In the genomic region with DNA sequence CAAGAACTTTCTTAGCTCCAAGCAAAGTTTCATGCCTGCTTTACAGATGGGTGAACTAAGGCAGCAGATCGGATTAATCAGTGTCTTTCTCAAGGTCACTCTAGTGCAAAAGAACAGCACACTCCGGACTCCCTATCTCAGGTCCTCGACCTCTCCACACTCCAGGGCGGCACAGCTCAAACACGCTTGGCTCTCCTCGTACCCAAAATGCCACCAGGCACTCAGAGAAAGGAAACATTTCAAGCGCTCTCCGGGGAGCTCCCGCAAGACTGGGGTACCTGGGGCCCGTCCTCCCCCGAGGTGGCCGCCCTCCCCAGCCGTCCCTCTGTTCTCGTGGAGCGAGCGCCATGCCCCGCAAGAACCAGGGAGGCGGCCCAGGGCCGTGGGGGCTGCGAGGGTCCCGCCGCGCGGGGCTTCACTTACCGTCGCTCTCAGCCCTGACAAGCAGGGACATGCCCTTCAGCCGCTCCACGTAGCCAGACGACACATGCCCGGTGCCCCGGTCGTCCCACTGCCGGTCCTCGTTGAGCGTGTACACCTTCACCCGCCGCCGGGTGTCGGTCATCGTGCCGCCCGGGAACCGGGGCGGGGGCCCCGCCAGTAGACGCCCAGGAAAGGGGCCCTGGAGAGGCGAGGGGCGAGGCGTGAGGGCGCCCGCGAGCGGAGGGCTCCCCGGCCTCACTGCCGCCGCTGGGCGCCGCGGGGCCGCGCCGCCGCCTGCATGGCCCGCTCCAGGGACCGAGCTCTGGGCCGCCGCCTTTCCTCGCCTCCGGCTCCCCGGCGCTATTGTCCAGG, we compare ENCODE assay signal across 8 cellular contexts. TPM values are rescaled to one million over a fixed set of nuclear protein-coding genes. Genes with fewer than 3 reads are reported as not detected.
A peak's percentile ranks its signal among the peaks of the same experiment; 100 is the strongest.
DNase-seq lines count a peak whose midpoint lies in the region; ATAC-seq and TF ChIP-seq lines count a peak whose summit lies in the region.

No MANE protein-coding gene starts in this region.

- no peaks in the 10 kb centered on the region for H3F3A ChIP-seq in SU-DHL-6 (ENCODE audit: insufficient read depth)

- peak; percentile 15 for ATAC-seq in GM19351 (IDR thresholded peaks at IDR 0.05; ENCODE audit: unreplicated experiment)
- peak; percentile 10 for ATAC-seq in HG03520 (IDR thresholded peaks at IDR 0.05; ENCODE audit: unreplicated experiment)
- ATAC-seq in gastrocnemius medialis: peak; percentile 20 to 30

- no peak overlapping the region for H2AFZ ChIP-seq in SU-DHL-6 (ENCODE audit: low read depth, low read length, severe bottlenecking)

- H3K27ac ChIP-seq in SU-DHL-6 (ENCODE audit: low read depth, low read length) (peak overlapping the region; percentile 93), ascending aorta (peak overlapping the region; percentile 96 to 100), gastrocnemius medialis (peak overlapping the region; percentile 92 to 97 (median 96))

- H3K4me2 ChIP-seq in SU-DHL-6 (ENCODE audit: low read depth, low read length, poor library complexity, severe bottlenecking): peak overlapping the region; percentile 97

- H3K9me3 ChIP-seq in BE2C (no peaks in the 10 kb centered on the region), SU-DHL-6 (ENCODE audit: insufficient read depth, low read length) (no peaks in the 10 kb centered on the region), ascending aorta (no peaks in the 10 kb centered on the region), gastrocnemius medialis (no peaks in the 10 kb centered on the region)

- peak overlapping the region; percentile 88 for H3K9ac ChIP-seq in SU-DHL-6 (ENCODE audit: low read length)

- H3K9me2 ChIP-seq in SU-DHL-6 (replicated peaks; ENCODE audit: insufficient read depth, low read length): no peaks in the 10 kb centered on the region

- no peak for TF ChIP-seq POLR2A in gastrocnemius medialis (IDR thresholded peaks at IDR 0.05)

- H4K20me1 ChIP-seq in SU-DHL-6 (ENCODE audit: low read depth, low read length): peaks cover 30% of the 10 kb centered on the region; the same call in 1 of the 2 replicates

- H3K4me3 ChIP-seq in BE2C (ENCODE audit: low read depth, low read length) (peak overlapping the region; percentile 69), SU-DHL-6 (ENCODE audit: insufficient read depth, low read length, poor library complexity, severe bottlenecking) (peak overlapping the region; percentile 72), ascending aorta (peak overlapping the region; percentile 91 to 99), iPS-11a (ENCODE audit: low read depth, low read length) (peak overlapping the region; percentile 95), gastrocnemius medialis (peak overlapping the region; percentile 86 to 96 (median 90))

- H3K36me3 ChIP-seq in BE2C (peaks cover 32% of the 10 kb centered on the region), SU-DHL-6 (ENCODE audit: low read length) (peaks cover 29% of the 10 kb centered on the region), ascending aorta (no peaks in the 10 kb centered on the region), gastrocnemius medialis (no peaks in the 10 kb centered on the region)

- in situ Hi-C loops in gastrocnemius medialis (cut with MboI; ENCODE audit: low sequenced_read_pairs in 4 of 4): loop anchor here in 1 of 4 donors (25.0 kb wide), 2 partner anchors 528 to 603 kb away; partner anchors contain the start of genes ATXN3, CPSF2, NDUFB1 and TRIP11

- DNase-seq in BE2C: peak; percentile 25
- no peak for DNase-seq in ascending aorta (ENCODE audit: low spot score in 2 of 2)
- DNase-seq in gastrocnemius medialis: peak; percentile 6 to 31
- DNase-seq in dedifferentiated amniotic fluid mesenchymal stem cell (ENCODE audit: extremely low spot score): no peak

- H3K79me2 ChIP-seq in SU-DHL-6 (ENCODE audit: insufficient read depth, low read length): peaks cover 55% of the 10 kb centered on the region

- no peaks in the 10 kb centered on the region for H3K4me1 ChIP-seq in BE2C
- H3K4me1 ChIP-seq in ascending aorta: peaks cover 0 to 26% of the 10 kb centered on the region in 2 donors
- peaks cover 23 to 30% of the 10 kb centered on the region in 2 donors for H3K4me1 ChIP-seq in gastrocnemius medialis

- intact Hi-C loops in ascending aorta (cut with DNase I) (no loop called here), gastrocnemius medialis (cut with DNase I; ENCODE audit: low total_unique reads) (no loop called here)

- H3K27me3 ChIP-seq in BE2C (no peaks in the 10 kb centered on the region), SU-DHL-6 (ENCODE audit: low read length) (no peaks in the 10 kb centered on the region), ascending aorta (no peaks in the 10 kb centered on the region), gastrocnemius medialis (no peaks in the 10 kb centered on the region)

- TF ChIP-seq CTCF in BE2C (IDR thresholded peaks at IDR 0.05; ENCODE audit: low read depth, low read length) (no peak), SU-DHL-6 (IDR thresholded peaks at IDR 0.05; ENCODE audit: insufficient read depth, low read length, poor library complexity, severe bottlenecking) (no peak), ascending aorta (IDR thresholded peaks at IDR 0.05) (no peak), gastrocnemius medialis (IDR thresholded peaks at IDR 0.05 in 4 of 5, conservative IDR thresholded peaks at IDR 0.05 in 1 of 5) (no peak)

RNA-seq across cellular contexts. Expression of gene PPP4R3A, which starts 0.8 kb away (rescaled TPM):
- polyA plus RNA-seq in BE2C (2012; ENCODE audit: insufficient read depth, insufficient read length, low read depth): 82.5 TPM
- total RNA-seq in ascending aorta: 76.2 TPM
- 10 to 100 TPM; 38.8 to 53.3 (median 44.6) TPM for total RNA-seq in gastrocnemius medialis

Comparison
In these comparisons a context has a peak if more than half of its experiments do, and no peak if none do; other contexts are left out.
1. DNase-seq: peak in BE2C (single experiment) and gastrocnemius medialis (2 of 2); none in ascending aorta (0 of 2) and dedifferentiated amniotic fluid mesenchymal stem cell (single experiment).
2. Peak in every context shown above with its lines, with median percentiles within 50 percentile points of each other: H3K4me3 ChIP-seq, ATAC-seq and H3K27ac ChIP-seq.